8 cellular contexts compared by ENCODE assay signal in the genomic region with DNA sequence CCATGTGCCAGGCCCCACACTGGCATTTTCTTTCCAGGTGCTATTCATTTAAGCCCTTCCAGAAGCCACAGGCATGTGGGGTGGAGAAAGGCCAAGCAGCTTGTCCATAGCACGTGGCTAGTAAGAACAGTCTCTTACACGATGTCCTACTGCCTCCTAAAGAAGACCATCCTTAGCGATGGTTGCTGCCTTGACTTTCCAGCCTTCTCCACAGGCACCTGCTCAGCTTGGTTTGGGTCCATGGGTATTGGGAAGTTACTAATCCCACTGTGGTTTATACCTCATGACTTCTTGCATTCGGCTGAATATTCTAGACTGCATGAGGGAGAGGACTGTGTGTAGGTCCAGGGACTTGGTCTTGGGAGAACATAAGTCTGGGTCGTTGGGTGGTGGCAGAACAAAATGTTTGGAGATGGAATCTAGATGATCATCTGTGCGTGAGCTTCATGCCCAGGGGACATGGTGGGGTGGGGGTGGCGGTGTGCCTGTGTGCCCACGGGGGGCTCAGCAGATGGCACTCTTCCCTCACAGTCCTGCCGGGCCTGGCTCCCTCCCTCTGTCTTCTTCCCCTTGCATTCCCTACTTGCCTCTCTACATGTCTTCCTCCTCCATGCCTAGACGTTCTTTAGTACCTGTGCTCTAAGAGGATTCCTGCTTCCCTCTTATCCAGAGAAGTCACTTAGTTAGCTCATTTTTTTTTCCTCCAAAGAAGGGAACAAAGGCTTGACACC. TPM values are rescaled to one million over a fixed set of nuclear protein-coding genes. Genes with fewer than 3 reads are reported as not detected.
DNase-seq lines count a peak whose midpoint lies in the region; ATAC-seq and TF ChIP-seq lines count a peak whose summit lies in the region.

No MANE protein-coding gene starts in this region.

- ATAC-seq in memory B cell (ENCODE audit: low read depth), result peak; percentile 60
- no peak for ATAC-seq in GM21737 (IDR thresholded peaks at IDR 0.05; ENCODE audit: unreplicated experiment)

- CTCF ChIA-PET in GM10248 (lab: Yijun Ruan, JAX), result interaction anchor here (0.8 to 4.4 kb wide), 27 partner anchors 9 to 335 kb away, joined by 3 to 52 read pairs (median 4); partner anchors contain the start of genes RAD52 and WNK1

- DNase-seq in GM10248 (ENCODE audit: extremely low spot score) (peak; percentile 63), MV-4-11 (lab: John Stamatoyannopoulos, UW) (peak; percentile 61), memory B cell (ENCODE audit: low spot score in 2 of 2) (no peak), NCI-H748 (lab: John Stamatoyannopoulos, UW; ENCODE audit: unreplicated experiment) (no peak), foreskin melanocyte (no peak), glutamatergic neuron (no peak)
- peak; percentile 31 for DNase-seq in activated naive CD8-positive, alpha-beta T cell treated with anti-CD3 and anti-CD28 coated beads for 36 hours

- peaks cover 31% of the 10 kb centered on the region for H3K4me1 Mint-ChIP-seq in activated naive CD8-positive, alpha-beta T cell treated with anti-CD3 and anti-CD28 coated beads for 36 hours
- H3K4me1 Mint-ChIP-seq in memory B cell (peaks cover 18% of the 10 kb centered on the region), glutamatergic neuron (ENCODE audit: low read depth, unreplicated experiment) (peaks cover 17% of the 10 kb centered on the region)

- TF ChIP-seq CTCF in GM10248 (IDR thresholded peaks at IDR 0.05; ENCODE audit: control extremely low read depth, extremely low read depth, low read depth, missing control alignments) (peak; percentile 59), glutamatergic neuron (IDR thresholded peaks at IDR 0.05; ENCODE audit: partially characterized antibody, unreplicated experiment) (no peak)

- H3K27ac Mint-ChIP-seq in activated naive CD8-positive, alpha-beta T cell treated with anti-CD3 and anti-CD28 coated beads for 36 hours, result no peak overlapping the region
- no peak overlapping the region for H3K27ac Mint-ChIP-seq in memory B cell
- no peak overlapping the region for H3K27ac Mint-ChIP-seq in glutamatergic neuron (ENCODE audit: unreplicated experiment)

- H3K27me3 Mint-ChIP-seq in activated naive CD8-positive, alpha-beta T cell treated with anti-CD3 and anti-CD28 coated beads for 36 hours, result no peaks in the 10 kb centered on the region
- H3K27me3 Mint-ChIP-seq in memory B cell, result no peaks in the 10 kb centered on the region
- H3K27me3 Mint-ChIP-seq in glutamatergic neuron (ENCODE audit: unreplicated experiment), result peaks cover 1% of the 10 kb centered on the region

- POLR2A ChIA-PET in GM10248 (lab: Yijun Ruan, JAX), result interaction anchor here (1.1 kb wide), 1 partner anchor 11 kb away, joined by 3 read pairs; no protein-coding TSS in a partner anchor

- no peak overlapping the region for H3K4me3 Mint-ChIP-seq in activated naive CD8-positive, alpha-beta T cell treated with anti-CD3 and anti-CD28 coated beads for 36 hours
- H3K4me3 Mint-ChIP-seq in memory B cell, result no peak overlapping the region
- H3K4me3 Mint-ChIP-seq in glutamatergic neuron (ENCODE audit: unreplicated experiment), result no peak overlapping the region

- H3K9me3 Mint-ChIP-seq in activated naive CD8-positive, alpha-beta T cell treated with anti-CD3 and anti-CD28 coated beads for 36 hours, result no peaks in the 10 kb centered on the region
- no peaks in the 10 kb centered on the region for H3K9me3 Mint-ChIP-seq in memory B cell
- H3K9me3 Mint-ChIP-seq in glutamatergic neuron (ENCODE audit: unreplicated experiment), result peaks cover 2% of the 10 kb centered on the region

- no peaks in the 10 kb centered on the region for H3K36me3 Mint-ChIP-seq in activated naive CD8-positive, alpha-beta T cell treated with anti-CD3 and anti-CD28 coated beads for 36 hours
- H3K36me3 Mint-ChIP-seq in memory B cell, result no peaks in the 10 kb centered on the region
- no peaks in the 10 kb centered on the region for H3K36me3 Mint-ChIP-seq in glutamatergic neuron (ENCODE audit: unreplicated experiment)

RNA-seq across cellular contexts. Expression of gene NINJ2, which starts 49.1 kb away (rescaled TPM):
- total RNA-seq in activated naive CD8-positive, alpha-beta T cell treated with anti-CD3 and anti-CD28 coated beads for 36 hours, result 1 to 10 TPM; 1.4 to 1.9 TPM
- 0.76 TPM for total RNA-seq in glutamatergic neuron (ENCODE audit: unreplicated experiment)

Comparison
In these comparisons a context has a peak if more than half of its experiments do, and no peak if none do; other contexts are left out.
1. DNase-seq: peak in GM10248 (single experiment), MV-4-11 (single experiment) and activated naive CD8-positive, alpha-beta T cell treated with anti-CD3 and anti-CD28 coated beads for 36 hours (single experiment); none in memory B cell (0 of 2), NCI-H748 (single experiment), foreskin melanocyte (single experiment) and glutamatergic neuron (single experiment).